17 cellular contexts compared by ENCODE assay signal in genomic region chr1:71304125-71304524, GRCh38.
"Had no signal": no experiment of that assay in that cellular context is flagged by ENCODE, and none has a peak within 500 bp of the region (broad histone marks: within the 10 kb centered on the region; RNA-seq: fewer than 3 reads in every experiment).

No MANE protein-coding gene starts in this region.

- H3K27me3 ChIP-seq: adrenal gland, testis had no signal

- H3K27me3 Mint-ChIP-seq: stimulated activated naive CD8-positive, alpha-beta T cell treated with anti-CD3 and anti-CD28 coated beads, Interleukin-15, Interleukin-2, amounts not matched to agents 100 ng/mL and 50 ng/mL, for 24 hours had no signal

- FAIRE-seq: islet of Langerhans had no signal

- H3K27ac ChIP-seq: adrenal gland, coronary artery, testis, WERI-Rb-1 had no signal

- H3K9me3 Mint-ChIP-seq: nephron progenitor cell had no signal

- ATAC-seq: left lobe of liver had no signal

- H3K9me3 ChIP-seq: adrenal gland, testis had no signal

- H3K4me3 Mint-ChIP-seq: nephron progenitor cell; stimulated activated naive CD8-positive, alpha-beta T cell treated with anti-CD3 and anti-CD28 coated beads, Interleukin-15, Interleukin-2, amounts not matched to agents 100 ng/mL and 50 ng/mL, for 24 hours had no signal

- H3K27ac Mint-ChIP-seq: nephron progenitor cell; stimulated activated naive CD8-positive, alpha-beta T cell treated with anti-CD3 and anti-CD28 coated beads, Interleukin-15, Interleukin-2, amounts not matched to agents 100 ng/mL and 50 ng/mL, for 24 hours had no signal

- DNase-seq: activated CD4-positive, alpha-beta T cell treated with anti-CD3 and anti-CD28 coated beads for 4 hours; activated CD8-positive, alpha-beta memory T cell treated with anti-CD3 and anti-CD28 coated beads for 24 hours; activated naive CD4-positive, alpha-beta T cell treated with anti-CD3 and anti-CD28 coated beads, Interleukin-2, amount 50 U/mL, for 16 hours; adrenal gland; central memory CD4-positive, alpha-beta T cell; effector CD4-positive, alpha-beta T cell; glutamatergic neuron; nephron progenitor cell; stimulated activated CD4-positive, alpha-beta T cell treated with anti-CD3 and anti-CD28 coated beads, Interleukin-4, amount 100 ng/mL, for 1 hour; stimulated activated CD8-positive, alpha-beta memory T cell treated with anti-CD3 and anti-CD28 coated beads, Interleukin-4, amount 100 ng/mL, for 48 hours; T1000; testis; WERI-Rb-1 had no signal

- H3K36me3 ChIP-seq: adrenal gland, WERI-Rb-1 had no signal

- H3K4me1 ChIP-seq: adrenal gland, testis had no signal

- H3K4me3 ChIP-seq: adrenal gland, coronary artery, testis had no signal
